Comparison of ENCODE assay signal across 9 cellular contexts in the genomic region with DNA sequence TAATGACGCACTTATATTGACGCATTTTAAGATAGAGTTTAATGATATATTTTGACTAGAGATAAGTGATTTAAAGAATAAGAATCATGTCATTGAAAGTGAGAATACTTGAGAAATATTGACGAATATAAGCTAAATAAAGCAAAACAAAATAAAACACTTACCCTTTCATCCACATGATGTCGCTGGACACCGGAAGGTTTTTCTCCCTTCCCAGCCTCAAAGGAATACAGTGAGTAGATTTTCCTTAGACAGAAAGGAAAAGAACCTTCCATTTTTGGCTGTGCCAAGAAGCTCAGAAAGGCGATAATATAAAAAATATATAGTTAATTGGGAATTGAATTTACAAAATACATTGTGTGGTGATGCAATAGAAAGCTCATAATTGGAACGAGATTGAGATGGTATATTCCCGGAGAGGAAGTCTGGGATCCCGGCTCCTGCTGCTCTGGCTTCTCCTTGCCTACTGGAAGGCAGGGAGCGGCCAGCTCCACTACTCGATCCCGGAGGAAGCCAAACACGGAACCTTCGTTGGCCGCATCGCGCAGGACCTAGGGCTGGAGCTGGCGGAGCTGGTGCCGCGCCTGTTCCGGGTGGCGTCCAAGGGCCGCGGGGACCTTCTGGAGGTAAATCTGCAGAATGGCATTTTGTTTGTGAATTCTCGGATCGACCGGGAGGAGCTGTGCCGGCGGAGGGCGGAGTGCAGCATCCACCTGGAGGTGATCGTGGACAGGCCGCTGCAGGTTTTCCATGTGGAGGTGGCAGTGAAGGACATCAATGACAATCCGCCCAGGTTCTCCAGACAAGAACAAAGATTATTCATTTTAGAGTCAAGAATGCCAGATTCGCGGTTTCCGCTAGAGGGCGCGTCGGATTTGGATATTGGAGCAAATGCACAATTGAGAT. TPM values are rescaled to one million over a fixed set of nuclear protein-coding genes. Genes with fewer than 3 reads are reported as not detected.
A peak's percentile ranks its signal among the peaks of the same experiment; 100 is the strongest.
DNase-seq lines count a peak whose midpoint lies in the region; ATAC-seq, FAIRE-seq and TF ChIP-seq lines count a peak whose summit lies in the region.
"Had no signal": no experiment of that assay in that cellular context is flagged by ENCODE, and none has a peak within 500 bp of the region (broad histone marks: within the 10 kb centered on the region; RNA-seq: fewer than 3 reads in every experiment).

A gene (plus strand): TSS at position 239 of the 906 bp plus-strand sequence.

- DNase-seq in GM12864 (ENCODE audit: low read depth): no peak
- peak; percentile 25 to 42 for DNase-seq in SJCRH30
- no peak for DNase-seq in foreskin keratinocyte
- DNase-seq in GF-D8 (lab: John Stamatoyannopoulos, UW): no peak
- DNase-seq in NCI-H446 (lab: John Stamatoyannopoulos, UW): no peak
- DNase-seq: NCI-H2171 had no signal

- H3K4me1 ChIP-seq in SJCRH30 (no peaks in the 10 kb centered on the region), foreskin keratinocyte (no peaks in the 10 kb centered on the region)

- H3K27me3 ChIP-seq in SJCRH30 (no peaks in the 10 kb centered on the region), foreskin keratinocyte (no peaks in the 10 kb centered on the region)

- H3K36me3 ChIP-seq in SJCRH30: no peaks in the 10 kb centered on the region

- H3K27ac ChIP-seq in SJCRH30 (no peak within 1 kb of the TSS), foreskin keratinocyte (no peak within 1 kb of the TSS)

- no peak within 1 kb of the TSS for H3K4me3 ChIP-seq in GM12864 (ENCODE audit: low read depth, low read length)
- peak within 1 kb of the TSS; percentile 49 for H3K4me3 ChIP-seq in SJCRH30

- H3K9me3 ChIP-seq in SJCRH30 (replicated peaks): no peaks in the 10 kb centered on the region

- ATAC-seq in foreskin keratinocyte (no peak), HG02623 (IDR thresholded peaks at IDR 0.05; ENCODE audit: unreplicated experiment) (no peak), HG03108 (IDR thresholded peaks at IDR 0.05; ENCODE audit: unreplicated experiment) (no peak)

- peak; percentile 95 for FAIRE-seq in A204.1 (lab: Jason Lieb, UNC)

- TF ChIP-seq CTCF in GM12864 (IDR thresholded peaks at IDR 0.05; ENCODE audit: low read depth, low read length, missing control alignments) (peak; percentile 56), foreskin keratinocyte (conservative IDR thresholded peaks at IDR 0.05) (peak; percentile 58)

RNA-seq across cellular contexts. Expression of the gene that starts here (rescaled TPM):
- 0.08 and 0.18 TPM in 2 replicates for total RNA-seq in SJCRH30 (2014; rRNA removed; shearing (Covaris generic))
- not detected in 2 replicates for total RNA-seq in foreskin keratinocyte
- polyA plus RNA-seq in foreskin keratinocyte: not detected in 2 replicates

Comparison
In these comparisons a context has a peak if more than half of its experiments do, and no peak if none do; other contexts are left out.
1. Peak in DNase-seq and H3K4me3 ChIP-seq in SJCRH30; RNA of the gene not detected or under 1 TPM.